ENCODE assay signal across 1 cellular context in the genomic region with DNA sequence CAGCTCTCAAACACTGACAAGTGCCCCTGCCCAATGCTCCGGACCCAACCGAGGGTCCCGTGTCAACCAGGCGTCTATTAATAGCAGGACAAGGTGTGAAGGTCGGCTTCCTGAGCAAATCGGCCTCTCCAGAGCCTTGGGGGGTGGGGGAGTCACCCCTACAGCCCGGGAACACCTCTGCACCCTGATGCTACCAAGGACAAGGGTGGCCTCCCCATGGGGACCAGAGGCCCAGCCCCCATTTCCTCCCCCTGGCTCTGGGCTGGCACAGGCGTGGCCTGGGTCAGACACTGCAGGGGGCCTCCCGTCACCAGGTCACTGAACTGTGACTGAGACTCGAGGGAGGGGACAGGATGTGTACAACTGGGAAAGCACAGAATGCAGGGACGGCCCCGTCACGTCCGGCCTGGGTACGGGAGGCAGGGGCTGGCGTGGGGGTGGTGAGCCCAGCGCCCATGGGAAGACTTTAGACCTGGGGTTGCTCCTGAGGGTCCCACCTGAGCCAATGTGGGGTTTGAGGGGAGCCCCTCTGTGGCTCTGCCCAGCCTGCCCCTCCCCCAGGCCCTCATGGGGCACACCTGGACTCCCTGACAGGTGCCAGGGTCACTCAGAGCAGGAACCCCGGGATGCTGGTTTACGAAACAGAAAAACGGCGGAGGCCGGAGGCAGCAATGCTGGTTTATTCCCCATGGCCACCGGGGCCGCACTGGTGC.
A peak's percentile ranks its signal among the peaks of the same experiment; 100 is the strongest.
TF ChIP-seq lines count a peak whose summit lies in the region.

No MANE protein-coding gene starts in this region.

TF ChIP-seq in HepG2, 621 proteins besides CTCF, POLR2A, EP300 and RAD21 (continues in another document):
- TF ChIP-seq, protein P1, sequence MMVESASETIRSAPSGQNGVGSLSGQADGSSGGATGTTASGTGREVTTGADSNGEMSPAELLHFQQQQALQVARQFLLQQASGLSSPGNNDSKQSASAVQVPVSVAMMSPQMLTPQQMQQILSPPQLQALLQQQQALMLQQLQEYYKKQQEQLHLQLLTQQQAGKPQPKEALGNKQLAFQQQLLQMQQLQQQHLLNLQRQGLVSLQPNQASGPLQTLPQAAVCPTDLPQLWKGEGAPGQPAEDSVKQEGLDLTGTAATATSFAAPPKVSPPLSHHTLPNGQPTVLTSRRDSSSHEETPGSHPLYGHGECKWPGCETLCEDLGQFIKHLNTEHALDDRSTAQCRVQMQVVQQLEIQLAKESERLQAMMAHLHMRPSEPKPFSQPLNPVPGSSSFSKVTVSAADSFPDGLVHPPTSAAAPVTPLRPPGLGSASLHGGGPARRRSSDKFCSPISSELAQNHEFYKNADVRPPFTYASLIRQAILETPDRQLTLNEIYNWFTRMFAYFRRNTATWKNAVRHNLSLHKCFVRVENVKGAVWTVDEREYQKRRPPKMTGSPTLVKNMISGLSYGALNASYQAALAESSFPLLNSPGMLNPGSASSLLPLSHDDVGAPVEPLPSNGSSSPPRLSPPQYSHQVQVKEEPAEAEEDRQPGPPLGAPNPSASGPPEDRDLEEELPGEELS (CRISPR knock-in tag; IDR thresholded peaks at IDR 0.05) = peak; percentile 95
- TF ChIP-seq GFI1 (CRISPR knock-in tag; IDR thresholded peaks at IDR 0.05; ENCODE audit: borderline replicate concordance) (peak; percentile 78), ZNF619 (CRISPR knock-in tag; IDR thresholded peaks at IDR 0.05) (no peak; the same call in none of the 2 replicates), KLF16 (CRISPR knock-in tag; IDR thresholded peaks at IDR 0.05) (peak in 1 of 2 experiments; percentile 91; a peak in 2 of 4 replicates), ATAD3A (CRISPR knock-in tag; IDR thresholded peaks at IDR 0.05) (no peak), ZBTB8A (CRISPR knock-in tag; IDR thresholded peaks at IDR 0.05; ENCODE audit: borderline replicate concordance, low read depth) (no peak), TFDP1 (CRISPR knock-in tag; IDR thresholded peaks at IDR 0.05; ENCODE audit: borderline replicate concordance) (peak; percentile 61), CEBPB (IDR thresholded peaks at IDR 0.05; ENCODE audit: borderline replicate concordance, low read depth, low read length) (no peak), RFX5 (IDR thresholded peaks at IDR 0.05; ENCODE audit: low read depth, low read length) (no peak), ELF1 (CRISPR knock-in tag; IDR thresholded peaks at IDR 0.05) (peak; percentile 72), MATR3 (CRISPR knock-in tag; IDR thresholded peaks at IDR 0.05) (no peak), ZFX (CRISPR knock-in tag; IDR thresholded peaks at IDR 0.05; ENCODE audit: low read depth) (peak; percentile 71; the same call in 1 of the 2 replicates), MAFK (conservative IDR thresholded peaks at IDR 0.05 in 1 of 2, IDR thresholded peaks at IDR 0.05 in 1 of 2; ENCODE audit: low read length in 2 of 2) (no peak), ZBTB3 (CRISPR knock-in tag; IDR thresholded peaks at IDR 0.05; ENCODE audit: borderline replicate concordance, low read depth) (peak; percentile 53; the same call in 1 of the 2 replicates), ZNF232 (CRISPR knock-in tag; IDR thresholded peaks at IDR 0.05; ENCODE audit: borderline replicate concordance) (peak; percentile 70; the same call in 1 of the 2 replicates), ZNF12 (CRISPR knock-in tag; IDR thresholded peaks at IDR 0.05) (peak; percentile 61; the same call in 1 of the 2 replicates), THAP11 (CRISPR knock-in tag; IDR thresholded peaks at IDR 0.05) (peak; percentile 90), HDAC2 (CRISPR knock-in tag; IDR thresholded peaks at IDR 0.05) (peak; percentile 89), TFAP4 (IDR thresholded peaks at IDR 0.05; ENCODE audit: borderline replicate concordance, low read depth) (peak; percentile 46; the same call in 1 of the 2 replicates), IRF2 (CRISPR knock-in tag; IDR thresholded peaks at IDR 0.05) (peak; percentile 80), SIN3A (IDR thresholded peaks at IDR 0.05; ENCODE audit: borderline replicate concordance, low read depth, low read length) (peak; percentile 77; the same call in 1 of the 2 replicates), RBM39 (IDR thresholded peaks at IDR 0.05; ENCODE audit: low read depth, low read length, poor library complexity, severe bottlenecking) (peak; percentile 91), ZNF883 (CRISPR knock-in tag; IDR thresholded peaks at IDR 0.05; ENCODE audit: not compliant biosample characterization) (peak; percentile 23), ZNF18 (CRISPR knock-in tag; IDR thresholded peaks at IDR 0.05; ENCODE audit: insufficient replicate concordance) (peak; percentile 78), SMYD3 (CRISPR knock-in tag; IDR thresholded peaks at IDR 0.05) (peak; percentile 88), ZNF10 (CRISPR knock-in tag; IDR thresholded peaks at IDR 0.05; ENCODE audit: borderline replicate concordance, low read depth) (no peak), SRSF1 (optimal IDR thresholded peaks at IDR 0.05; ENCODE audit: low read depth, low read length) (peak; percentile 79), ZBTB42 (CRISPR knock-in tag; IDR thresholded peaks at IDR 0.05) (peak; percentile 82; the same call in 1 of the 2 replicates), U2AF2 (IDR thresholded peaks at IDR 0.05; ENCODE audit: low read depth, low read length) (0 out of 2 replicates have a peak, but pooled peaks have one; percentile 32), RXRA (CRISPR knock-in tag; IDR thresholded peaks at IDR 0.05) (peak; percentile 100), SNAPC2 (CRISPR knock-in tag; IDR thresholded peaks at IDR 0.05) (peak; percentile 83; the same call in 1 of the 2 replicates), MLXIP (CRISPR knock-in tag; IDR thresholded peaks at IDR 0.05; ENCODE audit: borderline replicate concordance) (no peak)
- TF ChIP-seq, protein P2, sequence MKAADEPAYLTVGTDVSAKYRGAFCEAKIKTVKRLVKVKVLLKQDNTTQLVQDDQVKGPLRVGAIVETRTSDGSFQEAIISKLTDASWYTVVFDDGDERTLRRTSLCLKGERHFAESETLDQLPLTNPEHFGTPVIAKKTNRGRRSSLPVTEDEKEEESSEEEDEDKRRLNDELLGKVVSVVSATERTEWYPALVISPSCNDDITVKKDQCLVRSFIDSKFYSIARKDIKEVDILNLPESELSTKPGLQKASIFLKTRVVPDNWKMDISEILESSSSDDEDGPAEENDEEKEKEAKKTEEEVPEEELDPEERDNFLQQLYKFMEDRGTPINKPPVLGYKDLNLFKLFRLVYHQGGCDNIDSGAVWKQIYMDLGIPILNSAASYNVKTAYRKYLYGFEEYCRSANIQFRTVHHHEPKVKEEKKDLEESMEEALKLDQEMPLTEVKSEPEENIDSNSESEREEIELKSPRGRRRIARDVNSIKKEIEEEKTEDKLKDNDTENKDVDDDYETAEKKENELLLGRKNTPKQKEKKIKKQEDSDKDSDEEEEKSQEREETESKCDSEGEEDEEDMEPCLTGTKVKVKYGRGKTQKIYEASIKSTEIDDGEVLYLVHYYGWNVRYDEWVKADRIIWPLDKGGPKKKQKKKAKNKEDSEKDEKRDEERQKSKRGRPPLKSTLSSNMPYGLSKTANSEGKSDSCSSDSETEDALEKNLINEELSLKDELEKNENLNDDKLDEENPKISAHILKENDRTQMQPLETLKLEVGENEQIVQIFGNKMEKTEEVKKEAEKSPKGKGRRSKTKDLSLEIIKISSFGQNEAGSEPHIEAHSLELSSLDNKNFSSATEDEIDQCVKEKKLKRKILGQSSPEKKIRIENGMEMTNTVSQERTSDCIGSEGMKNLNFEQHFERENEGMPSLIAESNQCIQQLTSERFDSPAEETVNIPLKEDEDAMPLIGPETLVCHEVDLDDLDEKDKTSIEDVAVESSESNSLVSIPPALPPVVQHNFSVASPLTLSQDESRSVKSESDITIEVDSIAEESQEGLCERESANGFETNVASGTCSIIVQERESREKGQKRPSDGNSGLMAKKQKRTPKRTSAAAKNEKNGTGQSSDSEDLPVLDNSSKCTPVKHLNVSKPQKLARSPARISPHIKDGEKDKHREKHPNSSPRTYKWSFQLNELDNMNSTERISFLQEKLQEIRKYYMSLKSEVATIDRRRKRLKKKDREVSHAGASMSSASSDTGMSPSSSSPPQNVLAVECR (CRISPR knock-in tag; IDR thresholded peaks at IDR 0.05; ENCODE audit: borderline replicate concordance) = peak; percentile 90
- TF ChIP-seq, protein P3, sequence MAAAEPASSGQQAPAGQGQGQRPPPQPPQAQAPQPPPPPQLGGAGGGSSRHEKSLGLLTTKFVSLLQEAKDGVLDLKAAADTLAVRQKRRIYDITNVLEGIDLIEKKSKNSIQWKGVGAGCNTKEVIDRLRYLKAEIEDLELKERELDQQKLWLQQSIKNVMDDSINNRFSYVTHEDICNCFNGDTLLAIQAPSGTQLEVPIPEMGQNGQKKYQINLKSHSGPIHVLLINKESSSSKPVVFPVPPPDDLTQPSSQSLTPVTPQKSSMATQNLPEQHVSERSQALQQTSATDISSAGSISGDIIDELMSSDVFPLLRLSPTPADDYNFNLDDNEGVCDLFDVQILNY (CRISPR knock-in tag; conservative IDR thresholded peaks at IDR 0.05) = 0 out of 2 replicates have a peak, but pooled peaks have one; percentile 17
- TF ChIP-seq, protein P4, sequence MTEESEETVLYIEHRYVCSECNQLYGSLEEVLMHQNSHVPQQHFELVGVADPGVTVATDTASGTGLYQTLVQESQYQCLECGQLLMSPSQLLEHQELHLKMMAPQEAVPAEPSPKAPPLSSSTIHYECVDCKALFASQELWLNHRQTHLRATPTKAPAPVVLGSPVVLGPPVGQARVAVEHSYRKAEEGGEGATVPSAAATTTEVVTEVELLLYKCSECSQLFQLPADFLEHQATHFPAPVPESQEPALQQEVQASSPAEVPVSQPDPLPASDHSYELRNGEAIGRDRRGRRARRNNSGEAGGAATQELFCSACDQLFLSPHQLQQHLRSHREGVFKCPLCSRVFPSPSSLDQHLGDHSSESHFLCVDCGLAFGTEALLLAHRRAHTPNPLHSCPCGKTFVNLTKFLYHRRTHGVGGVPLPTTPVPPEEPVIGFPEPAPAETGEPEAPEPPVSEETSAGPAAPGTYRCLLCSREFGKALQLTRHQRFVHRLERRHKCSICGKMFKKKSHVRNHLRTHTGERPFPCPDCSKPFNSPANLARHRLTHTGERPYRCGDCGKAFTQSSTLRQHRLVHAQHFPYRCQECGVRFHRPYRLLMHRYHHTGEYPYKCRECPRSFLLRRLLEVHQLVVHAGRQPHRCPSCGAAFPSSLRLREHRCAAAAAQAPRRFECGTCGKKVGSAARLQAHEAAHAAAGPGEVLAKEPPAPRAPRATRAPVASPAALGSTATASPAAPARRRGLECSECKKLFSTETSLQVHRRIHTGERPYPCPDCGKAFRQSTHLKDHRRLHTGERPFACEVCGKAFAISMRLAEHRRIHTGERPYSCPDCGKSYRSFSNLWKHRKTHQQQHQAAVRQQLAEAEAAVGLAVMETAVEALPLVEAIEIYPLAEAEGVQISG (CRISPR knock-in tag; IDR thresholded peaks at IDR 0.05) = peak; percentile 82
- TF ChIP-seq, protein P5, sequence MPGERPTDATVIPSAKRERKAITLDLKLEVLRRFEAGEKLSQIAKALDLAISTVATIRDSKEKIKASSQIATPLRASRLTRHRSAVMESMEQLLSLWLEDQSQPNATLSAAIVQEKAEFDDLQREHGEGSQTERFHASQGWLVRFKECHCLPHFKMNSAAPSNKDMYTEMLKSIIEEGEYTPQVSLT (CRISPR knock-in tag; IDR thresholded peaks at IDR 0.05; ENCODE audit: borderline replicate concordance, low read depth) = no peak
